Comparison of ENCODE assay signal across 20 cellular contexts in the genomic region with DNA sequence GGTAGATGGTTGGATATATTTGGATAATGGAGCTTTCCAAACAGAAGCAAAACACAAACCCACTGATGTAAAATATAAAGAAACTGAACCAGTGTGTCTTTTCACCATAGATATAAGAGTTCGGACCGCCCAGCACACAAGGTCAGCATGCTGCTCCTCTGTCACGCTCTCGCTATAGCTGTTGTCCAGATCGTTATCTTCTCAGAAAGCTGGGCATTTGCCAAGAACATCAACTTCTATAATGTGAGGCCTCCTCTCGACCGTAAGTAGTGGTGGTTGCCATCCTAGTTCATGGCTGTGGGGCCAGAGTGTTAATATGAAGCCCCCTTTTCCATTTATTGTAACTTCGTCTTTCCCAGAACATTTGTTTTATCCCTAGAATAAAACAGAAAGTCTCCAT.
"Had no signal": no experiment of that assay in that cellular context is flagged by ENCODE, and none has a peak within 500 bp of the region (broad histone marks: within the 10 kb centered on the region; RNA-seq: fewer than 3 reads in every experiment).

No MANE protein-coding gene starts in this region.

- H3K9me3 ChIP-seq: esophagus squamous epithelium, sigmoid colon, testis, tibial nerve had no signal

- H3K4me1 ChIP-seq: sigmoid colon, testis, tibial nerve had no signal

- ATAC-seq: left cardiac atrium; left ventricle myocardium superior; stimulated activated naive B cell treated with anti-CD40 and anti-IgM and Interleukin-4, amounts not matched to agents 10 μg/mL and 1 μg/mL and 100 μg/mL, for 72 hours; stimulated activated naive CD8-positive, alpha-beta T cell treated with anti-CD3 and anti-CD28 coated beads, Interleukin-15, amount 100 ng/mL, for 72 hours had no signal

- DNase-seq: effector memory CD4-positive, alpha-beta T cell; esophagus squamous epithelium; foreskin fibroblast; kidney; left cardiac atrium; left ventricle myocardium superior; mesenchymal stem cell; midbrain; naive B cell; occipital lobe; sigmoid colon; stimulated activated CD4-positive, alpha-beta T cell treated with anti-CD3 and anti-CD28 coated beads, Interleukin-2, amount 100 ng/mL, for 24 hours; stimulated activated CD4-positive, alpha-beta T cell treated with anti-CD3 and anti-CD28 coated beads, Interleukin-4, amount 100 ng/mL, for 4 hours; stimulated activated naive B cell treated with anti-CD40 and anti-IgM and Interleukin-4, amounts not matched to agents 10 μg/mL and 1 μg/mL and 100 μg/mL, for 72 hours; stimulated activated naive CD8-positive, alpha-beta T cell treated with anti-CD3 and anti-CD28 coated beads, Interleukin-15, amount 100 ng/mL, for 72 hours; testis had no signal

- H3K36me3 ChIP-seq: esophagus squamous epithelium, sigmoid colon, tibial nerve had no signal

- H3K27me3 ChIP-seq: esophagus squamous epithelium, sigmoid colon, testis, tibial nerve had no signal

- H3K27ac ChIP-seq: epithelial cell of prostate, esophagus squamous epithelium, sigmoid colon, skin epidermis, testis, tibial nerve had no signal

- H3K4me3 ChIP-seq: esophagus squamous epithelium, lung, sigmoid colon, skin epidermis, testis, tibial nerve had no signal
